Comparison of ENCODE assay signal across 9 cellular contexts in the genomic region with DNA sequence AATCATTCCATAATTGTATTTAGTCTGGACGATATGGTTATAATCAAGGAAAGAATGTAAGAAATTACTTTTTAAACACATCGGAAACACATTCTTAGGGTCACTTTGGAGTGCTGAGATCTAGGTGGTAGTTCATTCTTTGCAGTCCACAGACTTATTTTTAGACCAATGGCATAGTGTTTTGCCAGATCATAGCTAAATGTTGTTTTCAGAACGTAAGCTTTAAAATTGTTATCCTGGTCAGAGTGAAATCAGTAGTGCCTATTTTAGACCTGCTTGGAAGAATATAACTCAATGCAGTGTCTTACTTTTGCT. TPM values are rescaled to one million over a fixed set of nuclear protein-coding genes. Genes with fewer than 3 reads are reported as not detected.
DNase-seq lines count a peak whose midpoint lies in the region; TF ChIP-seq lines count a peak whose summit lies in the region.
"Had no signal": no experiment of that assay in that cellular context is flagged by ENCODE, and none has a peak within 500 bp of the region (broad histone marks: within the 10 kb centered on the region; RNA-seq: fewer than 3 reads in every experiment).

No MANE protein-coding gene starts in this region.

- H3K36me3 ChIP-seq in DOHH2 (ENCODE audit: control insufficient read depth, low read length) (peaks cover 83% of the 10 kb centered on the region), SK-N-MC (ENCODE audit: insufficient read depth, low read length) (peaks cover 68% of the 10 kb centered on the region), esophagus muscularis mucosa (peaks cover 32 to 53% (median 38%) of the 10 kb centered on the region in 4 donors)

- peak overlapping the region; percentile 80 for H3K27ac Mint-ChIP-seq in osteocyte (ENCODE audit: unreplicated experiment)

- peak overlapping the region; percentile 71; the same call in 1 of the 2 replicates for H3K4me2 ChIP-seq in DOHH2 (ENCODE audit: low read length)

- H3K27me3 ChIP-seq in DOHH2 (ENCODE audit: control insufficient read depth, low read length): no peaks in the 10 kb centered on the region
- no peaks in the 10 kb centered on the region for H3K27me3 ChIP-seq in esophagus muscularis mucosa

- DNase-seq in SK-N-MC (ENCODE audit: low read depth, low spot score): no peak
- no peak for DNase-seq in esophagus muscularis mucosa (ENCODE audit: extremely low spot score)
- DNase-seq in osteocyte (ENCODE audit: extremely low spot score, unreplicated experiment): no peak
- no peak for DNase-seq in middle frontal gyrus (ENCODE audit: extremely low spot score, low spot score)
- no peak for DNase-seq in cerebellar cortex (ENCODE audit: low spot score)
- no peak for DNase-seq in NCI-H187 (lab: John Stamatoyannopoulos, UW)
- DNase-seq in activated gamma-delta T cell treated with Interleukin-2 at 50 U/mL for 16 hours: no peak
- DNase-seq: Karpas-422 had no signal

- intact Hi-C loops in esophagus muscularis mucosa (cut with DNase I): no loop called here

- TF ChIP-seq CTCF in DOHH2 (IDR thresholded peaks at IDR 0.05; ENCODE audit: low read depth, low read length, poor library complexity, severe bottlenecking) (no peak), esophagus muscularis mucosa (IDR thresholded peaks at IDR 0.05) (no peak), osteocyte (IDR thresholded peaks at IDR 0.05) (no peak)

- H3K4me1 ChIP-seq in DOHH2 (ENCODE audit: control insufficient read depth, low read length) (peaks cover 67% of the 10 kb centered on the region), esophagus muscularis mucosa (peaks cover 23 to 81% (median 77%) of the 10 kb centered on the region in 4 donors)

- H3K27me3 Mint-ChIP-seq in osteocyte (ENCODE audit: unreplicated experiment): no peaks in the 10 kb centered on the region

- H3F3A ChIP-seq in DOHH2 (ENCODE audit: control insufficient read depth, insufficient read depth): peaks cover 14% of the 10 kb centered on the region

- H4K20me1 ChIP-seq in DOHH2 (ENCODE audit: control insufficient read depth, insufficient read depth, low read depth, low read length): peaks cover 10% of the 10 kb centered on the region

- TF ChIP-seq EP300 in esophagus muscularis mucosa (IDR thresholded peaks at IDR 0.05): no peak

- no peak for TF ChIP-seq POLR2A in esophagus muscularis mucosa (IDR thresholded peaks at IDR 0.05; ENCODE audit: low read depth)

- 42% methylated on average over 3 of the region's 3 CpGs for WGBS in esophagus muscularis mucosa

- no peaks in the 10 kb centered on the region for H3K9me3 Mint-ChIP-seq in osteocyte (ENCODE audit: unreplicated experiment)

- H3K4me3 Mint-ChIP-seq in osteocyte (ENCODE audit: unreplicated experiment): peak overlapping the region; percentile 58

- peaks cover 51% of the 10 kb centered on the region for H3K36me3 Mint-ChIP-seq in osteocyte (ENCODE audit: unreplicated experiment)

- H3K4me3 ChIP-seq in DOHH2 (ENCODE audit: low read length) (no peak overlapping the region), SK-N-MC (no peak overlapping the region), esophagus muscularis mucosa (peak overlapping the region in 2 of 4 donors; percentile 24 to 25)

- no peak overlapping the region for H3K9ac ChIP-seq in SK-N-MC (ENCODE audit: insufficient read length)

- peaks cover 69% of the 10 kb centered on the region for H3K79me2 ChIP-seq in DOHH2 (ENCODE audit: control insufficient read depth, low read length)

- H3K27ac ChIP-seq in DOHH2 (ENCODE audit: low read depth, low read length) (no peak overlapping the region), SK-N-MC (0 out of 2 replicates have a peak overlapping the region, but pooled peaks have one; percentile 7), esophagus muscularis mucosa (replicated peaks in 1 of 4) (peak overlapping the region; percentile 99 to 100 (median 99))

- H3K9me3 ChIP-seq in DOHH2 (ENCODE audit: control insufficient read depth, insufficient read depth, low read length) (no peaks in the 10 kb centered on the region), SK-N-MC (ENCODE audit: low read depth, low read length) (no peaks in the 10 kb centered on the region), esophagus muscularis mucosa (no peaks in the 10 kb centered on the region)

- no peaks in the 10 kb centered on the region for H3K9me2 ChIP-seq in DOHH2 (replicated peaks; ENCODE audit: control insufficient read depth, low read length)

- peaks cover 70% of the 10 kb centered on the region for H3K4me1 Mint-ChIP-seq in osteocyte (ENCODE audit: unreplicated experiment)

RNA-seq across cellular contexts. Expression of a gene that starts 4.3 kb away (rescaled TPM):
- 100 to 1,000 TPM; 297 to 460 (median 380) TPM for total RNA-seq in esophagus muscularis mucosa
- 475 and 500 TPM in 2 replicates for total RNA-seq in osteocyte

RNA-seq across cellular contexts. Expression of a gene that starts 10.0 kb away (rescaled TPM):
- total RNA-seq in esophagus muscularis mucosa: 100 to 1,000 TPM; 211 to 279 (median 244) TPM
- 222 and 230 TPM in 2 replicates for total RNA-seq in osteocyte

RNA-seq across cellular contexts. Expression of a gene that starts 32.2 kb away (rescaled TPM):
- total RNA-seq in esophagus muscularis mucosa (10 to 100 TPM; 13.3 to 31.7 (median 16.5) TPM), osteocyte (0.46 and 0.63 TPM in 2 replicates)
